ENCODE assay signal across 2 cellular contexts in the genomic region with DNA sequence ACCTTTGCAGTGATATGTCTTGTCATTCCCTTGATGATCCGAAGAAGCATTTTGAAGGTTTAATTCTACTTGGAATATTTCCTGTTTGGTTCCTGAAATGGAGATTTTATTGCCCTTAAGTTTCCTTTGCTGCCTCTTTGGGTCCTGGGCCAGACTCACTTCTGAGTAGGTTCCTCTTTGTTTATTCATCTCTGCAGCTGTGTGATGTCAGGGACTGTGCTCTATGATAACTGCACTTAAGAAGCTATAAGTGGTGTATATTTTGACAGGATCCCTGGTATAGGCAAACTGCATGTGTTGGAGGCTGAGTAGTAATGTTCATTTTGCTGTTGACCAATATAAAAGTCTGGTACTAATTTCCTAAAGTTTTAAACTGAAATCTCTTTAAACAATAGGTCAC.
TF ChIP-seq lines count a peak whose summit lies in the region.

A gene with protein sequence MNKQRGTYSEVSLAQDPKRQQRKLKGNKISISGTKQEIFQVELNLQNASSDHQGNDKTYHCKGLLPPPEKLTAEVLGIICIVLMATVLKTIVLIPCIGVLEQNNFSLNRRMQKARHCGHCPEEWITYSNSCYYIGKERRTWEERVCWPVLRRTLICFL (minus strand): TSS at position 371 of the 400 bp plus-strand sequence. CDS start 182 bp downstream, at position 189.

TF ChIP-seq in HEK293, 187 proteins besides CTCF, POLR2A, EP300 and RAD21:
- no peak for TF ChIP-seq ZNF248 (tag by site-specific recombination; IDR thresholded peaks at IDR 0.05)
- TF ChIP-seq TRIM28 (IDR thresholded peaks at IDR 0.05; ENCODE audit: borderline replicate concordance, low read length) = 0 out of 2 replicates have a peak, but pooled peaks have one; percentile 31
- TF ChIP-seq, protein P1, sequence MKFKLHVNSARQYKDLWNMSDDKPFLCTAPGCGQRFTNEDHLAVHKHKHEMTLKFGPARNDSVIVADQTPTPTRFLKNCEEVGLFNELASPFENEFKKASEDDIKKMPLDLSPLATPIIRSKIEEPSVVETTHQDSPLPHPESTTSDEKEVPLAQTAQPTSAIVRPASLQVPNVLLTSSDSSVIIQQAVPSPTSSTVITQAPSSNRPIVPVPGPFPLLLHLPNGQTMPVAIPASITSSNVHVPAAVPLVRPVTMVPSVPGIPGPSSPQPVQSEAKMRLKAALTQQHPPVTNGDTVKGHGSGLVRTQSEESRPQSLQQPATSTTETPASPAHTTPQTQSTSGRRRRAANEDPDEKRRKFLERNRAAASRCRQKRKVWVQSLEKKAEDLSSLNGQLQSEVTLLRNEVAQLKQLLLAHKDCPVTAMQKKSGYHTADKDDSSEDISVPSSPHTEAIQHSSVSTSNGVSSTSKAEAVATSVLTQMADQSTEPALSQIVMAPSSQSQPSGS (tag by site-specific recombination; IDR thresholded peaks at IDR 0.05; ENCODE audit: low read depth) = no peak
- TF ChIP-seq ZSCAN30 (tag by site-specific recombination; IDR thresholded peaks at IDR 0.05) = 0 out of 2 replicates have a peak, but pooled peaks have one; percentile 31
- peak; percentile 51 for TF ChIP-seq FEZF1 (tag by site-specific recombination; IDR thresholded peaks at IDR 0.05)
- TF ChIP-seq ZBTB48 (tag by site-specific recombination; IDR thresholded peaks at IDR 0.05) = peak; percentile 98

TF ChIP-seq in neural cell, 6 proteins besides CTCF, POLR2A, EP300 and RAD21:
- no peak for TF ChIP-seq SMC3 (conservative IDR thresholded peaks at IDR 0.05; ENCODE audit: poor library complexity)
- TF ChIP-seq POLR2AphosphoS5 (IDR thresholded peaks at IDR 0.05) = peak; percentile 58
- TF ChIP-seq, protein P2, sequence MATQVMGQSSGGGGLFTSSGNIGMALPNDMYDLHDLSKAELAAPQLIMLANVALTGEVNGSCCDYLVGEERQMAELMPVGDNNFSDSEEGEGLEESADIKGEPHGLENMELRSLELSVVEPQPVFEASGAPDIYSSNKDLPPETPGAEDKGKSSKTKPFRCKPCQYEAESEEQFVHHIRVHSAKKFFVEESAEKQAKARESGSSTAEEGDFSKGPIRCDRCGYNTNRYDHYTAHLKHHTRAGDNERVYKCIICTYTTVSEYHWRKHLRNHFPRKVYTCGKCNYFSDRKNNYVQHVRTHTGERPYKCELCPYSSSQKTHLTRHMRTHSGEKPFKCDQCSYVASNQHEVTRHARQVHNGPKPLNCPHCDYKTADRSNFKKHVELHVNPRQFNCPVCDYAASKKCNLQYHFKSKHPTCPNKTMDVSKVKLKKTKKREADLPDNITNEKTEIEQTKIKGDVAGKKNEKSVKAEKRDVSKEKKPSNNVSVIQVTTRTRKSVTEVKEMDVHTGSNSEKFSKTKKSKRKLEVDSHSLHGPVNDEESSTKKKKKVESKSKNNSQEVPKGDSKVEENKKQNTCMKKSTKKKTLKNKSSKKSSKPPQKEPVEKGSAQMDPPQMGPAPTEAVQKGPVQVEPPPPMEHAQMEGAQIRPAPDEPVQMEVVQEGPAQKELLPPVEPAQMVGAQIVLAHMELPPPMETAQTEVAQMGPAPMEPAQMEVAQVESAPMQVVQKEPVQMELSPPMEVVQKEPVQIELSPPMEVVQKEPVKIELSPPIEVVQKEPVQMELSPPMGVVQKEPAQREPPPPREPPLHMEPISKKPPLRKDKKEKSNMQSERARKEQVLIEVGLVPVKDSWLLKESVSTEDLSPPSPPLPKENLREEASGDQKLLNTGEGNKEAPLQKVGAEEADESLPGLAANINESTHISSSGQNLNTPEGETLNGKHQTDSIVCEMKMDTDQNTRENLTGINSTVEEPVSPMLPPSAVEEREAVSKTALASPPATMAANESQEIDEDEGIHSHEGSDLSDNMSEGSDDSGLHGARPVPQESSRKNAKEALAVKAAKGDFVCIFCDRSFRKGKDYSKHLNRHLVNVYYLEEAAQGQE (IDR thresholded peaks at IDR 0.05; ENCODE audit: borderline replicate concordance) = no peak
- TF ChIP-seq MXI1 (conservative IDR thresholded peaks at IDR 0.05; ENCODE audit: poor library complexity, severe bottlenecking) = no peak
